In the genomic region with DNA sequence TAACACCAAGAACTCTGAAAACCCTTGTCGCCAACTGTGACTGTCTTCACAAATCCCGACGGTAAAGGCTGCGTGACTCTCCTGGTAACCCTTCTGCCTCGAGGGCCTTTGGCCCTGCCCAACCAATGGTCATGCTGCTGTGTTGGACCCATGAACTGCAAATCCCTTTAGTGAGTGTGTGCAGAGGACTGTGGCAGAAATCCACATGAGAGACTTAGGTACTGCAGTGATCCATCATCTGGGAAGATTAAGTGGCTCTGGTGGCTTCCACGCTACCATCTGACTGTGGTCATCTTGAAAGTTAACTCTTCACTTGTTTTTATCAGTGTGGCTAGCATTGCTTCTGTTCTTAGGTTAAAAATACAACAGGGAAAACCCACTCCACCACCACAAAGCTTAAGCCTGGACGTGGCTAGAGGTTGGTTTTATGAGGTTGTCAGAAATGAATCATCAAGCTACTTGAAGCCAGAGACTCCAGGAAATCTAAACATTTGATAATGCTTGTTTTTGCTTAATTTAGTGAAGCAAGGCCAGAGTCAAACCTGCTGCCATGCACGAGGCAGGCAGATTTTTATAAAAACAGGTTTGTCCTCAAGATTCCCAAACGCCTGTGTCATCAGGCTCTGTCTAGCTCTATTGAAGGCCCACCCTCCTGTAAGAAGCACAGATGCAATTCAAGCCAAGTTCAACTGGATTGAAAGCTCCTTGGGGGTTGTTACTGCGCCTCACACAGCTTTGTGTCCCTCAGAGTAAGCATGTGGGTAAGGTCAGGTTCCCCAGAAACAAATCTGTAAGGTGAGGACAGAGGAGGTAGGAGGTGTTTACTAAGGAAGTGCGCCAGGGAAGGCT, we compare ENCODE assay signal across 9 cellular contexts. TPM values are rescaled to one million over a fixed set of nuclear protein-coding genes. Genes with fewer than 3 reads are reported as not detected.
DNase-seq lines count a peak whose midpoint lies in the region; FAIRE-seq and TF ChIP-seq lines count a peak whose summit lies in the region.
"Had no signal": no experiment of that assay in that cellular context is flagged by ENCODE, and none has a peak within 500 bp of the region (broad histone marks: within the 10 kb centered on the region; RNA-seq: fewer than 3 reads in every experiment).

No MANE protein-coding gene starts in this region.

- no peak for TF ChIP-seq CTCF in HFF-Myc (IDR thresholded peaks at IDR 0.05; ENCODE audit: low read depth, low read length, missing control alignments)
- TF ChIP-seq CTCF in NB4 (IDR thresholded peaks at IDR 0.05; ENCODE audit: low read depth, low read length), result no peak
- TF ChIP-seq CTCF in fibroblast of mammary gland (conservative IDR thresholded peaks at IDR 0.05; ENCODE audit: control insufficient read depth, insufficient read depth, low read depth, low read length), result no peak
- TF ChIP-seq CTCF in kidney (IDR thresholded peaks at IDR 0.05; ENCODE audit: borderline replicate concordance, extremely low read depth, insufficient read depth), result no peak

- H3K4me3 ChIP-seq in HFF-Myc (replicated peaks; ENCODE audit: low read depth, low read length) (no peak overlapping the region), NB4 (ENCODE audit: low read depth, low read length) (no peak overlapping the region), fibroblast of mammary gland (ENCODE audit: control insufficient read depth, low read depth, low read length) (no peak overlapping the region), kidney (ENCODE audit: low read length in 2 of 2) (no peak overlapping the region)

- no peak for TF ChIP-seq POLR2A in NB4 (IDR thresholded peaks at IDR 0.05; ENCODE audit: extremely low read depth, insufficient read length)

- intact Hi-C loops in kidney (cut with DNase I), result no loop called here

- no peaks in the 10 kb centered on the region for H3K36me3 ChIP-seq in kidney (ENCODE audit: control insufficient read depth in 1 of 2, insufficient read depth in 2 of 2, low read length in 2 of 2)

- FAIRE-seq in kidney (lab: Jason Lieb, UNC), result no peak

- no peak overlapping the region for H3K9ac ChIP-seq in kidney (ENCODE audit: low read length in 2 of 2)

- H3K27ac ChIP-seq in kidney (ENCODE audit: low read depth in 2 of 2, low read length in 2 of 2), result no peak overlapping the region
- H3K27ac ChIP-seq: 22Rv1 had no signal

- H3K9me3 ChIP-seq in kidney (ENCODE audit: control insufficient read depth in 1 of 2, low read length in 2 of 2), result no peaks in the 10 kb centered on the region

- DNase-seq in DMS53 (lab: John Stamatoyannopoulos, UW) (peak; percentile 44), DMS53 treated with DMSO at 0.1 percent for 48 hours (lab: John Stamatoyannopoulos, UW; ENCODE audit: unreplicated experiment) (no peak), HFF-Myc (ENCODE audit: extremely low read depth, low read depth) (peak; percentile 93), NB4 (ENCODE audit: low read depth) (peak; percentile 64), fibroblast of mammary gland (ENCODE audit: low read depth) (peak; percentile 87), middle frontal gyrus (ENCODE audit: extremely low spot score, low spot score) (no peak), kidney (no peak), NCI-H146 (lab: John Stamatoyannopoulos, UW) (no peak)

- no peaks in the 10 kb centered on the region for H3K4me1 ChIP-seq in kidney (ENCODE audit: control insufficient read depth in 1 of 2, insufficient read depth in 1 of 2, low read depth in 1 of 2, low read length in 2 of 2)

RNA-seq across cellular contexts. Expression of a gene that starts 52.7 kb away (rescaled TPM):
- total RNA-seq in kidney, result 58.9 TPM
- 4.4 TPM for polyA plus RNA-seq in kidney (ENCODE audit: insufficient read depth, low read depth, low replicate concordance)

Comparison
In these comparisons a context has a peak if more than half of its experiments do, and no peak if none do; other contexts are left out.
1. DNase-seq: peak in DMS53 (single experiment), HFF-Myc (single experiment), NB4 (single experiment) and fibroblast of mammary gland (single experiment); none in DMS53 treated with DMSO at 0.1 percent for 48 hours (single experiment), middle frontal gyrus (single experiment), kidney (single experiment) and NCI-H146 (single experiment).